Comparison of ENCODE assay signal across 16 cellular contexts in the genomic region with DNA sequence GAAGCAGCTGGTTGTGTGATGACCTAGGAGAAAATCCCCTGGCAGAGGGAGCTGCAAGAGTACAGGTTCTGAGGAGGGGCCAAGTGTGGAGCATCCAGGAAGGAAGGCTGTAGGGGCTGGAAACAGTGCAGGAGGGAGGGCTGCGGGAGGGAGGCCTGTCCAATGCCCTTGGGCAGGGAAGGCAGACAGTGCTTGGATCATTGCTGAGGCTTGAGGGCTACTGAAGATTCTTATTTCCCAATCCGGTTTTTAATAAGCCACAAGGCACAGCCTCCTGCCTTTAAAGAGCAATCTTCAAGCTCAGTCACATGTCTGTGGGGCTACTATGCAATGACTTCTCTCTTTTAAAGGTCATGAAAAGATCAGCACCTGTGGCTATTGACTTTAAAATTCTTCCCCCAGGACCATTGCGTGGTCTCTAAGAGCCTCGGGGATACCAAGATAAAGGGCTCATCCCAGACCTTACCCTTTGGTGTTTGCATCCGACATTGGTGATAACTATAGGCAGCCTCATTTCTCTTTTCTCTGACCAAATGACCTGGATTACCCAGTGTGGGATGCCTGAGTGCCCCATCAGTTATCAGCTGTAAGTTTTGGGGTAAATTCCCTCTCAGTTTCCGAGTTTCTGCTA.
A peak's percentile ranks its signal among the peaks of the same experiment; 100 is the strongest.
DNase-seq lines count a peak whose midpoint lies in the region; ATAC-seq and TF ChIP-seq lines count a peak whose summit lies in the region.
"Had no signal": no experiment of that assay in that cellular context is flagged by ENCODE, and none has a peak within 500 bp of the region (broad histone marks: within the 10 kb centered on the region; RNA-seq: fewer than 3 reads in every experiment).

No MANE protein-coding gene starts in this region.

- H3K4me1 ChIP-seq in ascending aorta = no peaks in the 10 kb centered on the region
- H3K4me1 ChIP-seq: parathyroid adenoma had no signal

- H3K9me3 ChIP-seq in ascending aorta = no peaks in the 10 kb centered on the region

- peaks cover 90% of the 10 kb centered on the region for H3K36me3 Mint-ChIP-seq in activated CD4-positive, alpha-beta memory T cell treated with anti-CD3 and anti-CD28 coated beads, Interleukin-2, amount 10 ng/mL, durations not matched to agents 7 days and 5 days (ENCODE audit: low read depth)
- H3K36me3 Mint-ChIP-seq in activated CD4-positive, alpha-beta memory T cell treated with anti-CD3 and anti-CD28 coated beads for 36 hours = peaks cover 55% of the 10 kb centered on the region
- peaks cover 49 to 73% of the 10 kb centered on the region in 2 donors for H3K36me3 Mint-ChIP-seq in stimulated activated naive B cell treated with anti-CD40 and anti-IgM and Interleukin-4, amounts not matched to agents 10 μg/mL and 1 μg/mL and 100 μg/mL, for 72 hours

- intact Hi-C loops in activated CD4-positive, alpha-beta memory T cell treated with anti-CD3 and anti-CD28 coated beads for 36 hours (cut with micrococcal nuclease) = no loop called here
- intact Hi-C loops in ascending aorta (cut with DNase I) = no loop called here

- TF ChIP-seq CTCF in ascending aorta (IDR thresholded peaks at IDR 0.05) = no peak

- H3K9me3 Mint-ChIP-seq in activated CD4-positive, alpha-beta memory T cell treated with anti-CD3 and anti-CD28 coated beads, Interleukin-2, amount 10 ng/mL, durations not matched to agents 7 days and 5 days = no peaks in the 10 kb centered on the region
- H3K9me3 Mint-ChIP-seq in activated CD4-positive, alpha-beta memory T cell treated with anti-CD3 and anti-CD28 coated beads for 36 hours = no peaks in the 10 kb centered on the region
- peaks cover 2 to 3% of the 10 kb centered on the region in 2 donors for H3K9me3 Mint-ChIP-seq in stimulated activated naive B cell treated with anti-CD40 and anti-IgM and Interleukin-4, amounts not matched to agents 10 μg/mL and 1 μg/mL and 100 μg/mL, for 72 hours

- peak overlapping the region; percentile 6 for H3K27ac Mint-ChIP-seq in activated CD4-positive, alpha-beta memory T cell treated with anti-CD3 and anti-CD28 coated beads, Interleukin-2, amount 10 ng/mL, durations not matched to agents 7 days and 5 days
- no peak overlapping the region for H3K27ac Mint-ChIP-seq in activated CD4-positive, alpha-beta memory T cell treated with anti-CD3 and anti-CD28 coated beads for 36 hours
- peak overlapping the region; percentile 89 for H3K27ac Mint-ChIP-seq in stimulated activated naive B cell treated with anti-CD40 and anti-IgM and Interleukin-4, amounts not matched to agents 10 μg/mL and 1 μg/mL and 100 μg/mL, for 72 hours

- ATAC-seq in esophagus mucosa (peak; percentile 37), GM21515 (IDR thresholded peaks at IDR 0.05; ENCODE audit: unreplicated experiment) (no peak), GM18520 (IDR thresholded peaks at IDR 0.05; ENCODE audit: unreplicated experiment) (no peak)
- ATAC-seq in stimulated activated naive B cell treated with anti-CD40 and anti-IgM and Interleukin-4, amounts not matched to agents 10 μg/mL and 1 μg/mL and 100 μg/mL, for 72 hours (replicated peaks) = peak; percentile 85

- no peaks in the 10 kb centered on the region for H3K27me3 ChIP-seq in ascending aorta

- H3K36me3 ChIP-seq in ascending aorta = no peaks in the 10 kb centered on the region
- H3K36me3 ChIP-seq: cardiac muscle cell had no signal

- H3K4me3 ChIP-seq in ascending aorta = no peak overlapping the region
- H3K4me3 ChIP-seq: cardiac muscle cell had no signal

- POLR2A ChIA-PET in activated CD4-positive, alpha-beta memory T cell treated with anti-CD3 and anti-CD28 coated beads, Interleukin-2, amount 10 ng/mL, durations not matched to agents 7 days and 5 days (lab: Charles Lee) = interaction anchor here (0.6 kb wide), 1 partner anchor 20 kb away, joined by 3 read pairs; no protein-coding TSS in a partner anchor
- POLR2A ChIA-PET in activated CD4-positive, alpha-beta memory T cell treated with anti-CD3 and anti-CD28 coated beads for 36 hours (lab: Charles Lee) = no interaction called here

- H3K4me1 Mint-ChIP-seq in activated CD4-positive, alpha-beta memory T cell treated with anti-CD3 and anti-CD28 coated beads, Interleukin-2, amount 10 ng/mL, durations not matched to agents 7 days and 5 days = peaks cover 56% of the 10 kb centered on the region
- H3K4me1 Mint-ChIP-seq in activated CD4-positive, alpha-beta memory T cell treated with anti-CD3 and anti-CD28 coated beads for 36 hours (ENCODE audit: low read depth) = peaks cover 53% of the 10 kb centered on the region
- peaks cover 36 to 84% of the 10 kb centered on the region in 2 donors for H3K4me1 Mint-ChIP-seq in stimulated activated naive B cell treated with anti-CD40 and anti-IgM and Interleukin-4, amounts not matched to agents 10 μg/mL and 1 μg/mL and 100 μg/mL, for 72 hours

- no peak for DNase-seq in activated CD4-positive, alpha-beta memory T cell treated with anti-CD3 and anti-CD28 coated beads, Interleukin-2, amount 10 ng/mL, durations not matched to agents 7 days and 5 days
- no peak for DNase-seq in activated CD4-positive, alpha-beta memory T cell treated with anti-CD3 and anti-CD28 coated beads for 36 hours
- DNase-seq in NOMO-1 treated with dmso at 0.1 percent for 144 hours (lab: John Stamatoyannopoulos, UW; ENCODE audit: unreplicated experiment) = peak; percentile 70
- DNase-seq in stimulated activated naive B cell treated with anti-CD40 and anti-IgM and Interleukin-4, amounts not matched to agents 10 μg/mL and 1 μg/mL and 100 μg/mL, for 72 hours = peak; percentile 37
- no peak for DNase-seq in ascending aorta (ENCODE audit: low spot score in 2 of 2)
- DNase-seq: activated CD4-positive, alpha-beta T cell treated with anti-CD3 and anti-CD28 coated beads, Interleukin-2, amount 50 U/mL, for 1 hour; activated gamma-delta T cell treated with Interleukin-2 at 50 U/mL for 16 hours; hypothalamus; mesenchymal stem cell; NCI-H2107; NK-92 treated with Interleukin-12 subunit alpha and Interleukin-12 subunit beta, amount 100 ng/mL, for 24 hours had no signal

- CTCF ChIA-PET in activated CD4-positive, alpha-beta memory T cell treated with anti-CD3 and anti-CD28 coated beads, Interleukin-2, amount 10 ng/mL, durations not matched to agents 7 days and 5 days (lab: Charles Lee) = no interaction called here
- CTCF ChIA-PET in activated CD4-positive, alpha-beta memory T cell treated with anti-CD3 and anti-CD28 coated beads for 36 hours (lab: Charles Lee) = interaction anchor here (0.5 to 0.9 kb wide), 2 partner anchors 109 to 110 kb away, joined by 3 to 4 read pairs; no protein-coding TSS in a partner anchor

- no peaks in the 10 kb centered on the region for H3K27me3 Mint-ChIP-seq in activated CD4-positive, alpha-beta memory T cell treated with anti-CD3 and anti-CD28 coated beads, Interleukin-2, amount 10 ng/mL, durations not matched to agents 7 days and 5 days
- no peaks in the 10 kb centered on the region for H3K27me3 Mint-ChIP-seq in activated CD4-positive, alpha-beta memory T cell treated with anti-CD3 and anti-CD28 coated beads for 36 hours
- no peaks in the 10 kb centered on the region for H3K27me3 Mint-ChIP-seq in stimulated activated naive B cell treated with anti-CD40 and anti-IgM and Interleukin-4, amounts not matched to agents 10 μg/mL and 1 μg/mL and 100 μg/mL, for 72 hours

- H3K27ac ChIP-seq in ascending aorta = no peak overlapping the region
- H3K27ac ChIP-seq: cardiac muscle cell, parathyroid adenoma had no signal

- no peak overlapping the region for H3K4me3 Mint-ChIP-seq in activated CD4-positive, alpha-beta memory T cell treated with anti-CD3 and anti-CD28 coated beads, Interleukin-2, amount 10 ng/mL, durations not matched to agents 7 days and 5 days
- H3K4me3 Mint-ChIP-seq in activated CD4-positive, alpha-beta memory T cell treated with anti-CD3 and anti-CD28 coated beads for 36 hours = no peak overlapping the region
- H3K4me3 Mint-ChIP-seq in stimulated activated naive B cell treated with anti-CD40 and anti-IgM and Interleukin-4, amounts not matched to agents 10 μg/mL and 1 μg/mL and 100 μg/mL, for 72 hours = peak overlapping the region; percentile 40 to 69

Comparison
In these comparisons a context has a peak if more than half of its experiments do, and no peak if none do; other contexts are left out.
1. DNase-seq: peak in NOMO-1 treated with dmso at 0.1 percent for 144 hours (single experiment) and stimulated activated naive B cell treated with anti-CD40 and anti-IgM and Interleukin-4, amounts not matched to agents 10 μg/mL and 1 μg/mL and 100 μg/mL, for 72 hours (single experiment); none in activated CD4-positive, alpha-beta memory T cell treated with anti-CD3 and anti-CD28 coated beads, Interleukin-2, amount 10 ng/mL, durations not matched to agents 7 days and 5 days (single experiment), activated CD4-positive, alpha-beta memory T cell treated with anti-CD3 and anti-CD28 coated beads for 36 hours (single experiment) and ascending aorta (0 of 2).
2. H3K4me3 Mint-ChIP-seq: peak in stimulated activated naive B cell treated with anti-CD40 and anti-IgM and Interleukin-4, amounts not matched to agents 10 μg/mL and 1 μg/mL and 100 μg/mL, for 72 hours (2 of 2); none in activated CD4-positive, alpha-beta memory T cell treated with anti-CD3 and anti-CD28 coated beads, Interleukin-2, amount 10 ng/mL, durations not matched to agents 7 days and 5 days (single experiment) and activated CD4-positive, alpha-beta memory T cell treated with anti-CD3 and anti-CD28 coated beads for 36 hours (single experiment).
3. ATAC-seq: peak in esophagus mucosa (single experiment) and stimulated activated naive B cell treated with anti-CD40 and anti-IgM and Interleukin-4, amounts not matched to agents 10 μg/mL and 1 μg/mL and 100 μg/mL, for 72 hours (2 of 2); none in GM21515 (single experiment) and GM18520 (single experiment).